Comparison of ENCODE assay signal across 8 cellular contexts in the genomic region with DNA sequence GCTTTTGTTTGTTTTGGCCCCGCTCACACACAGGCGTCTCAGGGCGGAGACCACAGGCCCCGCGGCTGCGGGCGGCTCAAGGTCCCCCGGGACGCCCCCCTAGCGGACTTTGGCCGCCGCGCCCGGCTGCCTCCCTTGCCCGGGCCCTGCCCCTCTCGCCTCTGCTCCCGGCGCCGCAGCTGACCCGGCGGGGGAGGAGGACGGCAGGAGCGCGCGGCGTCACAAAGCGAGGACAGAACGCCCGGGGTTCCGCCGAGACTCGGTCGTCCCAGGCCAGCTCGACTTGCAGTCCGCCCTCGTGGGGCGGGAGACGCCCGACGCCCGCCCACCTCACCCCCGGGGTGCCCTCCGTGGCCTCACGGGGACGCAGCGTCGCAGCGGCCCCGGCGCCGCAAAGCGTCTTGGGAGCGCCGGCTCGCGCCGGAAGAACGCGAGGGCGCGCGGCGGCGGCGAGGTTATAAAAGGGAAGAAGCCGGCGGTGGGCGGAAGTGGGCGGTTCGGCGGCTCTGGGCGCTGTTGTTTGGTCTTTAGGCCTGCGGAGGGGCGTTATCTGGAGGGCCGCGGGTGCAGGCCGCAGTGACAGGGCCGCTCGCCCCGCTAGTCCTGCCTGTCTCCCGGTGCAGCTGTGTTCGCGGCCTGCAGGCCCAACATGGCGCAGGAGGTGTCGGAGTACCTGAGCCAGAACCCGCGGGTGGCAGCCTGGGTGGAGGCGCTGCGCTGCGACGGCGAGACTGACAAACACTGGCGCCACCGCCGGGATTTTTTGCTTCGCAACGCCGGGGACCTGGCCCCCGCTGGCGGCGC. TPM values are rescaled to one million over a fixed set of nuclear protein-coding genes. Genes with fewer than 3 reads are reported as not detected.
A peak's percentile ranks its signal among the peaks of the same experiment; 100 is the strongest.
DNase-seq lines count a peak whose midpoint lies in the region; ATAC-seq lines count a peak whose summit lies in the region.

A gene with protein sequence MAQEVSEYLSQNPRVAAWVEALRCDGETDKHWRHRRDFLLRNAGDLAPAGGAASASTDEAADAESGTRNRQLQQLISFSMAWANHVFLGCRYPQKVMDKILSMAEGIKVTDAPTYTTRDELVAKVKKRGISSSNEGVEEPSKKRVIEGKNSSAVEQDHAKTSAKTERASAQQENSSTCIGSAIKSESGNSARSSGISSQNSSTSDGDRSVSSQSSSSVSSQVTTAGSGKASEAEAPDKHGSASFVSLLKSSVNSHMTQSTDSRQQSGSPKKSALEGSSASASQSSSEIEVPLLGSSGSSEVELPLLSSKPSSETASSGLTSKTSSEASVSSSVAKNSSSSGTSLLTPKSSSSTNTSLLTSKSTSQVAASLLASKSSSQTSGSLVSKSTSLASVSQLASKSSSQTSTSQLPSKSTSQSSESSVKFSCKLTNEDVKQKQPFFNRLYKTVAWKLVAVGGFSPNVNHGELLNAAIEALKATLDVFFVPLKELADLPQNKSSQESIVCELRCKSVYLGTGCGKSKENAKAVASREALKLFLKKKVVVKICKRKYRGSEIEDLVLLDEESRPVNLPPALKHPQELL (plus strand): TSS at position 488 of the 804 bp plus-strand sequence. CDS start 162 bp downstream, at position 650.

- H3K4me3 ChIP-seq in mononuclear cell (ENCODE audit: low read length) = peak within 1 kb of the TSS; percentile 87

- no peaks in the 10 kb centered on the region for H3K36me3 Mint-ChIP-seq in IgD-negative memory B cell

- no peaks in the 10 kb centered on the region for H3K27me3 Mint-ChIP-seq in IgD-negative memory B cell

- H3K9me3 ChIP-seq in mononuclear cell (ENCODE audit: low read depth, low read length) = no peaks in the 10 kb centered on the region

- peaks cover 22 to 35% (median 23%) of the 10 kb centered on the region in 3 donors for H3K4me1 Mint-ChIP-seq in IgD-negative memory B cell

- H3K4me1 ChIP-seq in mononuclear cell (ENCODE audit: insufficient read depth, low read length) = peaks cover 33% of the 10 kb centered on the region

- peak within 1 kb of the TSS; percentile 98 to 99 (median 98) for H3K27ac Mint-ChIP-seq in IgD-negative memory B cell

- no peaks in the 10 kb centered on the region for H3K27me3 ChIP-seq in mononuclear cell (ENCODE audit: insufficient read depth, low read length)

- DNase-seq in DMS153 treated with DMSO at 0.1 percent for 48 hours (lab: John Stamatoyannopoulos, UW; ENCODE audit: unreplicated experiment) (peak; percentile 73), OCI-M1 (lab: John Stamatoyannopoulos, UW) (peak; percentile 97), activated T-cell treated with anti-CD3 and anti-CD28 coated beads for 24 hours (ENCODE audit: low read depth) (peak; percentile 91), epidermal melanocyte (ENCODE audit: insufficient read length, low spot score) (peak; percentile 81)
- DNase-seq in stimulated activated CD8-positive, alpha-beta memory T cell treated with anti-CD3 and anti-CD28 coated beads, Interleukin-4, amount 100 ng/mL, for 1 hour (ENCODE audit: low read depth in 2 of 2, low spot score in 1 of 2) = peak; percentile 80 to 89

- ATAC-seq in GM21576 (IDR thresholded peaks at IDR 0.05; ENCODE audit: unreplicated experiment) = peak; percentile 84

- H3K9me3 Mint-ChIP-seq in IgD-negative memory B cell = no peaks in the 10 kb centered on the region

- H3K4me3 Mint-ChIP-seq in IgD-negative memory B cell = peak within 1 kb of the TSS; percentile 96 to 99 (median 98)

RNA-seq across cellular contexts. Expression of the gene that starts here (rescaled TPM):
- 38.8 TPM for polyA plus RNA-seq in IgD-negative memory B cell
- 53.4 TPM for total RNA-seq in mononuclear cell

Comparison
In these comparisons a context has a peak if more than half of its experiments do, and no peak if none do; other contexts are left out.
1. Peak in every context shown above with its lines: DNase-seq, ATAC-seq and H3K4me3 ChIP-seq.